In the genomic region with DNA sequence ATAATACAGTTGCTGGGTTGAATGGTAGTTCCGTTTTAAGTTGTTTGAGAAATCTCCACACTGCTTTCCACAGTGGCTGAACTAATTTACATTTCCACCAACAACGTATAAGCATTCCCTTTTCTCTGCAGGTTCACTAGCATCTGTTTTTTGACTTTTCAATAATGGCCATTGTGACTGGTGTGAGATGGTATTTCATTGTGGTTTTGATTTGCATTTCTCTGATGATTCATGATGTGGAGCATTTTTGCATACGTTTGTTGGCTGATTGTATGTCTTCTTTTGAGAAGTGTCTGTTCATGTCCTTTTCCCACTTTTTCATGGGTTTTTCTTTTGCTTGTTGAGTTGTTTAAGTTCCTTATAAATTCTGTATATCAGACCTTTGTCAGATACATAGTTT, we compare ENCODE assay signal across 7 cellular contexts.
DNase-seq lines count a peak whose midpoint lies in the region; TF ChIP-seq lines count a peak whose summit lies in the region.
"Not testable (repeated sequence)": the region's sequence is repeated elsewhere in the genome, so short reads cannot be mapped to it uniquely, and the experiment has no call there.

No MANE protein-coding gene starts in this region.

- not testable (repeated sequence) for H3K9me3 ChIP-seq in mesenchymal stem cell (ENCODE audit: control insufficient read depth, low read length)

- H3K4ac ChIP-seq in mesenchymal stem cell (ENCODE audit: low read depth in 1 of 2, low read length in 2 of 2): not testable (repeated sequence)

- not testable (repeated sequence) for H2AFZ ChIP-seq in mesenchymal stem cell (ENCODE audit: low read depth, low read length)

- H3K4me1 Mint-ChIP-seq in IgD-negative memory B cell: peaks cover 23 to 39% (median 38%) of the 10 kb centered on the region in 3 donors
- H3K4me1 Mint-ChIP-seq in MCF 10A (ENCODE audit: insufficient read depth, unreplicated experiment): not testable (repeated sequence)

- intact Hi-C loops in MCF 10A (cut with micrococcal nuclease): not testable (repeated sequence)

- peak; percentile 78 for DNase-seq in EH (ENCODE audit: low read depth)
- peak; percentile 1 for DNase-seq in NCI-H526 treated with DMSO at 0.1 percent for 48 hours (lab: John Stamatoyannopoulos, UW)
- DNase-seq in SW480 (ENCODE audit: low spot score): peak; percentile 30
- peak; percentile 23 for DNase-seq in MCF 10A (ENCODE audit: unreplicated experiment)
- DNase-seq in fibroblast of mammary gland (ENCODE audit: low read depth): peak; percentile 52
- DNase-seq in mesenchymal stem cell: peak; percentile 34

- CTCF ChIA-PET in MCF 10A (lab: Yijun Ruan, JAX): interaction anchor here (0.6 to 0.7 kb wide), 2 partner anchors 86 to 290 kb away, joined by 3 to 4 read pairs; no protein-coding TSS in a partner anchor

- BruUV-seq in MCF 10A (replicated peaks; lab: Mats Ljungman, UMichigan): not testable (repeated sequence)

- H3K4me2 ChIP-seq in mesenchymal stem cell (ENCODE audit: low read length, poor library complexity, severe bottlenecking): not testable (repeated sequence)

- H3K36me3 ChIP-seq in mesenchymal stem cell (ENCODE audit: control insufficient read depth in 1 of 2, insufficient read depth in 2 of 2, low read depth in 1 of 2, low read length in 2 of 2): not testable (repeated sequence)

- peaks cover 0 to 20% of the 10 kb centered on the region in 2 experiments for H3K27me3 ChIP-seq in mesenchymal stem cell (ENCODE audit: control insufficient read depth in 1 of 2, insufficient read depth in 1 of 2, low read length in 2 of 2)

- H4K8ac ChIP-seq in mesenchymal stem cell (ENCODE audit: low read length): not testable (repeated sequence)

- not testable (repeated sequence) for TF ChIP-seq CTCF in MCF 10A (IDR thresholded peaks at IDR 0.05; ENCODE audit: unreplicated experiment); fibroblast of mammary gland (conservative IDR thresholded peaks at IDR 0.05; ENCODE audit: control insufficient read depth, insufficient read depth, low read depth, low read length)

- not testable (repeated sequence) for H3K36me3 Mint-ChIP-seq in IgD-negative memory B cell; MCF 10A (ENCODE audit: insufficient read depth, unreplicated experiment)

- H3K4me3 Mint-ChIP-seq in IgD-negative memory B cell: peak overlapping the region in 1 of 4 donors; percentile 14
- not testable (repeated sequence) for H3K4me3 Mint-ChIP-seq in MCF 10A (ENCODE audit: unreplicated experiment)

- not testable (repeated sequence) for H2BK15ac ChIP-seq in mesenchymal stem cell (ENCODE audit: low read depth, poor library complexity, severe bottlenecking)

- H2BK12ac ChIP-seq in mesenchymal stem cell (ENCODE audit: low read length in 2 of 2): not testable (repeated sequence)

- H3K9ac ChIP-seq in mesenchymal stem cell (ENCODE audit: low read length): not testable (repeated sequence)

- H3K27ac ChIP-seq in mesenchymal stem cell (ENCODE audit: low read length, poor library complexity, severe bottlenecking): not testable (repeated sequence)

- not testable (repeated sequence) for H3K23ac ChIP-seq in mesenchymal stem cell (ENCODE audit: low read length in 2 of 2)

- H3K4me1 ChIP-seq in mesenchymal stem cell (ENCODE audit: control insufficient read depth, insufficient read depth, low read depth, low read length): not testable (repeated sequence)

- H2AK5ac ChIP-seq in mesenchymal stem cell (ENCODE audit: low read length, severe bottlenecking): not testable (repeated sequence)

- not testable (repeated sequence) for H2BK5ac ChIP-seq in mesenchymal stem cell (ENCODE audit: low read depth, low read length, poor library complexity, severe bottlenecking)

- POLR2A ChIA-PET in MCF 10A (lab: Yijun Ruan, JAX): interaction anchor here (0.7 kb wide), 1 partner anchor 170 kb away, joined by 3 read pairs; no protein-coding TSS in a partner anchor

- not testable (repeated sequence) for H3K27me3 Mint-ChIP-seq in IgD-negative memory B cell; MCF 10A (ENCODE audit: insufficient read depth, unreplicated experiment)

- not testable (repeated sequence) for H3K14ac ChIP-seq in mesenchymal stem cell (ENCODE audit: low read length in 2 of 2)

- WGBS in mesenchymal stem cell: 10% methylated on average over 1 of the region's 3 CpGs

- H3K27ac Mint-ChIP-seq in IgD-negative memory B cell: peak overlapping the region in 2 of 3 donors; percentile 9 to 82
- not testable (repeated sequence) for H3K27ac Mint-ChIP-seq in MCF 10A (ENCODE audit: low read depth, unreplicated experiment)

- H3K9me3 Mint-ChIP-seq in IgD-negative memory B cell: not testable (repeated sequence)
- peaks cover 22% of the 10 kb centered on the region for H3K9me3 Mint-ChIP-seq in MCF 10A (ENCODE audit: unreplicated experiment)

- not testable (repeated sequence) for H3K4me3 ChIP-seq in fibroblast of mammary gland (ENCODE audit: control insufficient read depth, low read depth, low read length); mesenchymal stem cell (ENCODE audit: insufficient read depth in 1 of 2, low read depth in 1 of 2, low read length in 2 of 2)

- H3K79me1 ChIP-seq in mesenchymal stem cell (replicated peaks; ENCODE audit: low read length, poor library complexity, severe bottlenecking): not testable (repeated sequence)

- H3K18ac ChIP-seq in mesenchymal stem cell (ENCODE audit: low read depth in 1 of 2, low read length in 2 of 2): not testable (repeated sequence)

- not testable (repeated sequence) for H4K91ac ChIP-seq in mesenchymal stem cell (ENCODE audit: low read length)

- H2BK120ac ChIP-seq in mesenchymal stem cell (ENCODE audit: low read depth, low read length): not testable (repeated sequence)

Comparison
In these comparisons a context has a peak if more than half of its experiments do, and no peak if none do; other contexts are left out.
1. DNase-seq: peak in every context shown above with its lines; median percentile 78 in EH; 52 in fibroblast of mammary gland; 34 in mesenchymal stem cell; 30 in SW480; 23 in MCF 10A; 1 in NCI-H526 treated with DMSO at 0.1 percent for 48 hours.